In genomic region chr2:197707316-197708213, GRCh38 we compare ENCODE assay signal across 1 cellular context.
TF ChIP-seq lines count a peak whose summit lies in the region.

No MANE protein-coding gene starts in this region.

TF ChIP-seq in H1, 55 proteins besides CTCF, POLR2A, EP300 and RAD21 (continued from another document):
- TF ChIP-seq CHD7 (IDR thresholded peaks at IDR 0.05; ENCODE audit: insufficient replicate concordance, low read length) (peak; percentile 28), SP4 (IDR thresholded peaks at IDR 0.05; ENCODE audit: low read length) (no peak), RFX5 (IDR thresholded peaks at IDR 0.05; ENCODE audit: borderline replicate concordance, low read depth, low read length) (no peak), MAFK (IDR thresholded peaks at IDR 0.05; ENCODE audit: low read depth, low read length) (no peak), SIN3A (conservative IDR thresholded peaks at IDR 0.05 in 1 of 2, IDR thresholded peaks at IDR 0.05 in 1 of 2; ENCODE audit: low read depth in 1 of 2, low read length in 2 of 2) (0 out of 4 replicates have a peak, but pooled peaks of 1 of the 2 experiments have one; percentile 16), TAF1 (IDR thresholded peaks at IDR 0.05; ENCODE audit: low read depth, low read length) (no peak), JUND (IDR thresholded peaks at IDR 0.05; ENCODE audit: low read length) (no peak), CHD1 (IDR thresholded peaks at IDR 0.05; ENCODE audit: low read depth, low read length) (no peak), RNF2 (IDR thresholded peaks at IDR 0.05; ENCODE audit: borderline replicate concordance, low read depth, low read length, missing control alignments, poor library complexity, severe bottlenecking) (no peak), NRF1 (IDR thresholded peaks at IDR 0.05; ENCODE audit: low read depth, low read length) (no peak), HDAC6 (IDR thresholded peaks at IDR 0.05; ENCODE audit: low read depth, low read length) (no peak), JUN (IDR thresholded peaks at IDR 0.05; ENCODE audit: low read depth, low read length) (no peak), ZNF274 (IDR thresholded peaks at IDR 0.05; ENCODE audit: borderline replicate concordance, extremely low read depth, low read length) (no peak), ASH2L (IDR thresholded peaks at IDR 0.05; ENCODE audit: low read length) (no peak)
TF ChIP-seq in H1: peak in this region for 3.
